In genomic region chr11:67290801-67291200, GRCh38 we compare ENCODE assay signal across 1 cellular context.
TF ChIP-seq lines count a peak whose summit lies in the region.

No MANE protein-coding gene starts in this region.

TF ChIP-seq in endothelial cell of umbilical vein, 7 proteins besides CTCF, POLR2A, EP300 and RAD21 (continued from another document):
- TF ChIP-seq MAX (IDR thresholded peaks at IDR 0.05; ENCODE audit: insufficient read depth, insufficient read length) (no peak), MYC (IDR thresholded peaks at IDR 0.05; ENCODE audit: low read depth, low read length) (no peak), FOS (IDR thresholded peaks at IDR 0.05; ENCODE audit: borderline replicate concordance, insufficient read depth, low read length) (no peak), GATA2 (IDR thresholded peaks at IDR 0.05; ENCODE audit: insufficient read depth, insufficient read length, low read depth, low read length) (no peak)
